Comparison of ENCODE assay signal across 12 cellular contexts in the genomic region with DNA sequence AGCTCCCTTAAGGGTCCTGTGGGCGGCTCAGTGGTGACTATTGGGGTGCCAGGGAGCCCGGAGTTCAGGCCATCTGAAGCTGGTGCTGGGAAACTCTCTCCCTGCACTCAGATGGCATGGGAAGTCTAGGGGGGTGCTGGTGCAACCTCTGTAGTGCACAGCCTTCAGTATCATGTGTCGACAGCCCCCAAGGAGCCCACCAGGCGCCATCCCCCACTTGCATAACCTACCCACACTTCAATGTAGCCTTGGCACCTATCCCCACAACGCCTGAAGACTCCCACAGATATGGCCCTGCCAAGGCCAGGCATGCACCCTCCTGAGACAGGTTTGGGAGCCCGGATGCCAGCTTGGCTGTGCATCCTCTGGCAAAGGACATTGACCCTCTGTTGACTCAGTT. TPM values are rescaled to one million over a fixed set of nuclear protein-coding genes. Genes with fewer than 3 reads are reported as not detected.
DNase-seq lines count a peak whose midpoint lies in the region; ATAC-seq, FAIRE-seq and TF ChIP-seq lines count a peak whose summit lies in the region.
"Had no signal": no experiment of that assay in that cellular context is flagged by ENCODE, and none has a peak within 500 bp of the region (broad histone marks: within the 10 kb centered on the region; RNA-seq: fewer than 3 reads in every experiment).

No MANE protein-coding gene starts in this region.

- no peak for DNase-seq in A549 (ENCODE audit: low read depth in 1 of 2, low spot score in 1 of 2)
- DNase-seq in epidermal melanocyte (ENCODE audit: insufficient read length, low spot score) = peak; percentile 3
- DNase-seq in osteoblast (ENCODE audit: insufficient read length, low spot score, missing footprints) = peak; percentile 85
- no peak for DNase-seq in NCI-H510A treated with DMSO at 0.1 percent for 48 hours (lab: John Stamatoyannopoulos, UW)
- DNase-seq in middle frontal gyrus (ENCODE audit: extremely low spot score, low spot score) = no peak
- DNase-seq in superior temporal gyrus (ENCODE audit: extremely low spot score) = no peak
- DNase-seq: activated CD8-positive, alpha-beta memory T cell treated with anti-CD3 and anti-CD28 coated beads, Interleukin-2, amount 50 U/mL, for 4 hours; NCI-H2081 treated with DMSO at 0.1 percent for 48 hours had no signal

- peak overlapping the region; percentile 100 for H3K27ac ChIP-seq in A549
- no peak overlapping the region for H3K27ac ChIP-seq in HEK293 (ENCODE audit: extremely low read depth, low read depth, low read length)
- H3K27ac ChIP-seq in osteoblast (ENCODE audit: low read depth, low read length) = peak overlapping the region; percentile 100

- H3K36me3 ChIP-seq in HEK293 (ENCODE audit: control insufficient read depth in 2 of 2, insufficient read depth in 1 of 2, low read length in 2 of 2) = no peaks in the 10 kb centered on the region
- no peaks in the 10 kb centered on the region for H3K36me3 ChIP-seq in osteoblast (ENCODE audit: insufficient read depth, low read length)

- 58% methylated on average over 3 of the region's 6 CpGs for whole genome bisulfite sequencing in A549 (ENCODE audit: missing lambda C conversion rate)

- no peak for TF ChIP-seq POLR2A in A549 (IDR thresholded peaks at IDR 0.05; ENCODE audit: low read length)

- POLR2A ChIA-PET in A549 (lab: Yijun Ruan, JAX) = no interaction called here
- POLR2A ChIA-PET in HEK293 (lab: Yijun Ruan, JAX) = interaction anchor here (0.6 to 1.6 kb wide), 3 partner anchors 54 to 569 kb away, joined by 3 to 4 read pairs (median 4); a partner anchor contains a TSS

- TF ChIP-seq EP300 in A549 (IDR thresholded peaks at IDR 0.05) = no peak

- ATAC-seq in A549 (no peak), GM21528 (IDR thresholded peaks at IDR 0.05; ENCODE audit: low FRiP score, unreplicated experiment) (no peak)

- H2AFZ ChIP-seq in osteoblast (ENCODE audit: low read length) = no peak overlapping the region

- FAIRE-seq in A549 (lab: Jason Lieb, UNC) = no peak

- no peaks in the 10 kb centered on the region for H3K27me3 ChIP-seq in osteoblast (ENCODE audit: insufficient read depth, low read length)

- H3K9me3 ChIP-seq in A549 (no peaks in the 10 kb centered on the region), HEK293 (ENCODE audit: control insufficient read depth, insufficient read depth, low read depth, low read length) (no peaks in the 10 kb centered on the region), osteoblast (ENCODE audit: low read depth, low read length) (no peaks in the 10 kb centered on the region)

- TF ChIP-seq RAD21 in A549 (conservative IDR thresholded peaks at IDR 0.05 in 1 of 2, IDR thresholded peaks at IDR 0.05 in 1 of 2) = no peak

- peaks cover 83% of the 10 kb centered on the region for H3K4me1 ChIP-seq in A549
- H3K4me1 ChIP-seq in HEK293 (ENCODE audit: control insufficient read depth, insufficient read depth, low read length) = peaks cover 20% of the 10 kb centered on the region
- H3K4me1 ChIP-seq in osteoblast (ENCODE audit: insufficient read depth, low read length) = peaks cover 60% of the 10 kb centered on the region

- CTCF ChIA-PET in A549 (lab: Yijun Ruan, JAX) (interaction anchor here (0.6 to 20.6 kb wide), 3 partner anchors 12 to 225 kb away, joined by 3 to 271 read pairs (median 116); no protein-coding TSS in a partner anchor), HEK293 (lab: Yijun Ruan, JAX) (interaction anchor here (1.1 to 1.3 kb wide), 2 partner anchors 12 to 13 kb away, joined by 3 read pairs; no protein-coding TSS in a partner anchor)

- no peaks in the 10 kb centered on the region for H3K79me2 ChIP-seq in osteoblast (ENCODE audit: insufficient read depth, low read length)

- H3K4me2 ChIP-seq in A549 (peak overlapping the region; percentile 94), osteoblast (ENCODE audit: insufficient read depth, low read length) (no peak overlapping the region)

- no peaks in the 10 kb centered on the region for H4K20me1 ChIP-seq in osteoblast (ENCODE audit: insufficient read depth, low read length)

- TF ChIP-seq CTCF in A549 (IDR thresholded peaks at IDR 0.05) = no peak
- TF ChIP-seq CTCF in HEK293 (tag by site-specific recombination; IDR thresholded peaks at IDR 0.05) = no peak
- no peak for TF ChIP-seq CTCF in osteoblast (IDR thresholded peaks at IDR 0.05; ENCODE audit: extremely low read depth, low read depth, low read length)

- no peak overlapping the region for H3K4me3 ChIP-seq in A549
- no peak overlapping the region for H3K4me3 ChIP-seq in HEK293 (ENCODE audit: low read depth, low read length)
- no peak overlapping the region for H3K4me3 ChIP-seq in osteoblast (ENCODE audit: insufficient read depth, low read length)

TF ChIP-seq in A549, 52 proteins besides CTCF, POLR2A, EP300 and RAD21:
- TF ChIP-seq FOSB (CRISPR knock-in tag; IDR thresholded peaks at IDR 0.05) = peak; percentile 75; the same call in 1 of the 2 replicates
- TF ChIP-seq HOXB13 (CRISPR knock-in tag; IDR thresholded peaks at IDR 0.05; ENCODE audit: low read depth) = peak; percentile 72; the same call in 1 of the 2 replicates
- no peak for TF ChIP-seq MAFK (IDR thresholded peaks at IDR 0.05; ENCODE audit: partially characterized antibody)
- TF ChIP-seq CEBPB (IDR thresholded peaks at IDR 0.05) = no peak
- no peak for TF ChIP-seq GATA3 (IDR thresholded peaks at IDR 0.05; ENCODE audit: borderline replicate concordance)

TF ChIP-seq in HEK293, 187 proteins besides CTCF, POLR2A, EP300 and RAD21:
- peak; percentile 52 for TF ChIP-seq ZFHX2 (tag by site-specific recombination; conservative IDR thresholded peaks at IDR 0.05)
- no peak for TF ChIP-seq ZNF175 (tag by site-specific recombination; IDR thresholded peaks at IDR 0.05)
- TF ChIP-seq, protein P1, sequence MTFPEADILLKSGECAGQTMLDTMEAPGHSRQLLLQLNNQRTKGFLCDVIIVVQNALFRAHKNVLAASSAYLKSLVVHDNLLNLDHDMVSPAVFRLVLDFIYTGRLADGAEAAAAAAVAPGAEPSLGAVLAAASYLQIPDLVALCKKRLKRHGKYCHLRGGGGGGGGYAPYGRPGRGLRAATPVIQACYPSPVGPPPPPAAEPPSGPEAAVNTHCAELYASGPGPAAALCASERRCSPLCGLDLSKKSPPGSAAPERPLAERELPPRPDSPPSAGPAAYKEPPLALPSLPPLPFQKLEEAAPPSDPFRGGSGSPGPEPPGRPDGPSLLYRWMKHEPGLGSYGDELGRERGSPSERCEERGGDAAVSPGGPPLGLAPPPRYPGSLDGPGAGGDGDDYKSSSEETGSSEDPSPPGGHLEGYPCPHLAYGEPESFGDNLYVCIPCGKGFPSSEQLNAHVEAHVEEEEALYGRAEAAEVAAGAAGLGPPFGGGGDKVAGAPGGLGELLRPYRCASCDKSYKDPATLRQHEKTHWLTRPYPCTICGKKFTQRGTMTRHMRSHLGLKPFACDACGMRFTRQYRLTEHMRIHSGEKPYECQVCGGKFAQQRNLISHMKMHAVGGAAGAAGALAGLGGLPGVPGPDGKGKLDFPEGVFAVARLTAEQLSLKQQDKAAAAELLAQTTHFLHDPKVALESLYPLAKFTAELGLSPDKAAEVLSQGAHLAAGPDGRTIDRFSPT (tag by site-specific recombination; IDR thresholded peaks at IDR 0.05) = 0 out of 2 replicates have a peak, but pooled peaks have one; percentile 10
- no peak for TF ChIP-seq ZNF600 (tag by site-specific recombination; IDR thresholded peaks at IDR 0.05)
- TF ChIP-seq ZNF335 (tag by site-specific recombination; conservative IDR thresholded peaks at IDR 0.05) = peak; percentile 32; the same call in 1 of the 2 replicates
- TF ChIP-seq EGR2 (tag by site-specific recombination; IDR thresholded peaks at IDR 0.05; ENCODE audit: low read depth) = 0 out of 2 replicates have a peak, but pooled peaks have one; percentile 28

RNA-seq across cellular contexts. Expression of a gene that starts 27.7 kb away (rescaled TPM):
- polyA plus RNA-seq in A549 (2011; rRNA removed) = 0.31 and 0.53 TPM in 2 replicates
- polyA plus RNA-seq in A549 (2012; cell fraction: cytosol; rRNA removed) = 0.79 and 1.8 TPM in 2 replicates
- 2.4 and 2.7 TPM in 2 replicates for polyA plus RNA-seq in A549 (2012; cell fraction: nucleus; rRNA removed)
- 0.78 to 1.2 TPM (median 1.1 TPM) in 3 replicates for polyA plus RNA-seq in A549 (2017; fragmentation: RNase III; extraction: RNeasy Plus Mini Kit Qiagen cat#74134 plus additional on column Dnase treatment)
- not detected in 2 replicates for polyA minus RNA-seq in A549 (2011; rRNA and poly(A)+ RNA removed)
- total RNA-seq in osteoblast = 0.59 TPM in 1 of 2 replicates, not detected in the other
- total RNA-seq: H4, SK-MEL-5 had no signal

RNA-seq across cellular contexts. Expression of a gene that starts 54.0 kb away (rescaled TPM):
- polyA plus RNA-seq in A549 (2011; rRNA removed) (1.6 and 1.7 TPM in 2 replicates), A549 (2017; fragmentation: RNase III; extraction: RNeasy Plus Mini Kit Qiagen cat#74134 plus additional on column Dnase treatment) (3.4 to 3.9 TPM (median 3.7 TPM) in 3 replicates)
- 3.0 and 4.5 TPM in 2 replicates for polyA plus RNA-seq in A549 (2012; cell fraction: cytosol; rRNA removed)
- polyA plus RNA-seq in A549 (2012; cell fraction: nucleus; rRNA removed) = 6.2 and 8.3 TPM in 2 replicates
- polyA minus RNA-seq in A549 (2011; rRNA and poly(A)+ RNA removed) = 2.6 and 3.2 TPM in 2 replicates
- total RNA-seq in osteoblast = 6.8 and 9.0 TPM in 2 replicates

RNA-seq across cellular contexts. Expression of a gene that starts 56.6 kb away (rescaled TPM):
- polyA plus RNA-seq in A549 (2011; rRNA removed) = 0.09 and 0.12 TPM in 2 replicates
- polyA plus RNA-seq in A549 (2012; cell fraction: cytosol; rRNA removed) = 0.21 and 0.31 TPM in 2 replicates
- 0.92 and 1.1 TPM in 2 replicates for polyA plus RNA-seq in A549 (2012; cell fraction: nucleus; rRNA removed)
- polyA plus RNA-seq in A549 (2017; fragmentation: RNase III; extraction: RNeasy Plus Mini Kit Qiagen cat#74134 plus additional on column Dnase treatment) = 1.1 to 2.3 TPM (median 1.2 TPM) in 3 replicates
- 0.29 TPM in 2 replicates for polyA minus RNA-seq in A549 (2011; rRNA and poly(A)+ RNA removed)
- 0.59 and 0.72 TPM in 2 replicates for total RNA-seq in osteoblast

RNA-seq across cellular contexts. Expression of a gene that starts 56.7 kb away (rescaled TPM):
- 4.7 and 4.8 TPM in 2 replicates for polyA plus RNA-seq in A549 (2011; rRNA removed)
- 10.0 and 12.1 TPM in 2 replicates for polyA plus RNA-seq in A549 (2012; cell fraction: cytosol; rRNA removed)
- polyA plus RNA-seq in A549 (2012; cell fraction: nucleus; rRNA removed) = 28.8 and 38.8 TPM in 2 replicates
- 13.9 to 15.3 TPM (median 14.0 TPM) in 3 replicates for polyA plus RNA-seq in A549 (2017; fragmentation: RNase III; extraction: RNeasy Plus Mini Kit Qiagen cat#74134 plus additional on column Dnase treatment)
- 7.6 and 9.0 TPM in 2 replicates for polyA minus RNA-seq in A549 (2011; rRNA and poly(A)+ RNA removed)
- total RNA-seq in osteoblast = 19.2 and 22.4 TPM in 2 replicates

Comparison
In these comparisons a context has a peak if more than half of its experiments do, and no peak if none do; other contexts are left out.
1. DNase-seq: peak in epidermal melanocyte (single experiment) and osteoblast (single experiment); none in A549 (0 of 2), NCI-H510A treated with DMSO at 0.1 percent for 48 hours (single experiment), middle frontal gyrus (single experiment) and superior temporal gyrus (single experiment).